Comparison of ENCODE assay signal across 8 cellular contexts in the genomic region with DNA sequence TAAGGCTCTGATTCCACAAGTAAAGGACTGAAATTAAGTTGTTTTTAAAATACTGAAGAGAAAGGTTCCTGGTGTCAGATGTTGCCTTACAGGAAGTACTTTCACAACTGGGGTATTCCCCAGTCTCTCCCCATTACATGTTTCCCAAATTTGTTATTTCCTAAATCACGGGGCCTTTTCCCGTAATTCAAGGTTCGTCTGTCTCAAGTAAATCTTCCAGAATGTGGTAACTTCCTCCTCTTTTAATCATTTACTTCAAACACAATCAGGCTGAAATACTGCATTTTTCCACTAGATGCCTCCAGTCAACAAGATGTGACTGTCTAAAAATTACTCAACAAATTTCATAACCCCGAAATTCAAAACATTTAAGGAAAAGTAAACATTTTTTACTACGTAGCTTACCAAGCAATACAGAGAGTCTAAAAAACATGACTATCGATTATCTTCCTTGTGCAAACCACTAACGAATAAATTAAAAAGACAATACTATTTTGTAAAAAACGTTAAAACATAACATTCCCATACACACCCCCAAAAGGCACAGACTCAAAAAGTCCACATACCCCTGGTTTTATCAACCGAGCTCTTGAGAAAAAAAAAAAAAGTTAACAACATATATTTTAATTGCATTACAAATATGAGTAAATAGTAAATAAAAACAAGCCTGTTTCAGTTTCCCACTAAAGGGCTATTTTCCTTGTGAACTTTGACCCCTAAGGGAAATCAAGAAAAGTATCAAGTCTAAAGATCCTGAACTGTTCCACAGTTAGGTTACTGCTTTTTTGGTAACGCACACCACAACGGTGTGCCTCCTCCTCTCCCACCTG. TPM values are rescaled to one million over a fixed set of nuclear protein-coding genes. Genes with fewer than 3 reads are reported as not detected.
DNase-seq lines count a peak whose midpoint lies in the region; ATAC-seq and TF ChIP-seq lines count a peak whose summit lies in the region.

No MANE protein-coding gene starts in this region.

- peaks cover 4% of the 10 kb centered on the region for H3K36me3 Mint-ChIP-seq in chondrocyte (ENCODE audit: low read depth)

- no peaks in the 10 kb centered on the region for H3K27me3 Mint-ChIP-seq in chondrocyte (ENCODE audit: low read depth)

- H3K4me3 ChIP-seq in Peyer's patch (peak overlapping the region; percentile 84 to 98 (median 94)), right lobe of liver (peak overlapping the region; percentile 83 to 92 (median 92))

- intact Hi-C loops in right lobe of liver (cut with DNase I): no loop called here

- H3K27me3 ChIP-seq in Peyer's patch (no peaks in the 10 kb centered on the region), right lobe of liver (no peaks in the 10 kb centered on the region)

- peaks cover 0 to 30% (median 3%) of the 10 kb centered on the region in 4 donors for H3K4me1 ChIP-seq in Peyer's patch
- H3K4me1 ChIP-seq in right lobe of liver: peaks cover 0 to 50% (median 6%) of the 10 kb centered on the region in 4 donors

- peaks cover 27% of the 10 kb centered on the region for H3K4me1 Mint-ChIP-seq in chondrocyte (ENCODE audit: low read depth)

- 1% methylated on average over 11 of the region's 11 CpGs for WGBS in right lobe of liver (ENCODE audit: insufficient coverage, low coverage, low lambda C conversion rate, missing lambda C conversion rate)

- H3K9me3 ChIP-seq in Peyer's patch (no peaks in the 10 kb centered on the region), right lobe of liver (no peaks in the 10 kb centered on the region)

- H3K36me3 ChIP-seq in Peyer's patch: peaks cover 0 to 36% (median 0%) of the 10 kb centered on the region in 3 donors
- H3K36me3 ChIP-seq in right lobe of liver: peaks cover under 1 to 32% (median 12%) of the 10 kb centered on the region in 4 donors

- DNase-seq in DMS153 treated with DMSO at 0.1 percent for 48 hours (lab: John Stamatoyannopoulos, UW; ENCODE audit: unreplicated experiment) (peak; percentile 21), DMS153 (lab: John Stamatoyannopoulos, UW) (no peak), HPDE6-E6E7 (ENCODE audit: extremely low spot score) (peak; percentile 42), Peyer's patch (no peak), chondrocyte (ENCODE audit: low spot score) (no peak), right lobe of liver (no peak)
- DNase-seq in activated CD4-positive, CD25-positive, alpha-beta regulatory T cell treated with anti-CD3 and anti-CD28 coated beads, Interleukin-2, amount 50 U/mL, for 72 hours: no peak

- H3K27ac ChIP-seq in Peyer's patch (peak overlapping the region; percentile 95 to 99 (median 98)), right lobe of liver (peak overlapping the region; percentile 98 to 99 (median 98)), temporal lobe (ENCODE audit: low read depth, low read length) (peak overlapping the region; percentile 90)

- H3K9me3 Mint-ChIP-seq in chondrocyte (ENCODE audit: low read depth): no peaks in the 10 kb centered on the region

- ATAC-seq in right lobe of liver: peak in 3 of 4 donors; percentile 10 to 49 (median 20)

- peak overlapping the region; percentile 27 for H3K27ac Mint-ChIP-seq in chondrocyte (ENCODE audit: unreplicated experiment)

- TF ChIP-seq POLR2A in Peyer's patch (IDR thresholded peaks at IDR 0.05) (peak in 1 of 2 donors; percentile 21), right lobe of liver (IDR thresholded peaks at IDR 0.05) (peak; percentile 56)

- TF ChIP-seq CTCF in Peyer's patch (IDR thresholded peaks at IDR 0.05) (peak; percentile 71 to 99 (median 98)), chondrocyte (IDR thresholded peaks at IDR 0.05) (peak; percentile 92), right lobe of liver (IDR thresholded peaks at IDR 0.05) (peak; percentile 57 to 97 (median 74))

- H3K4me3 Mint-ChIP-seq in chondrocyte (ENCODE audit: unreplicated experiment): peak overlapping the region; percentile 87

RNA-seq across cellular contexts. Expression of gene SOD2, which starts 1.7 kb away (rescaled TPM):
- total RNA-seq in Peyer's patch: 100 to 1,000 TPM in 2 of 4 donors, 10 to 100 TPM in 2; 85.0 to 156 (median 103) TPM
- total RNA-seq in chondrocyte: 57.1 to 87.3 TPM (median 61.5 TPM) in 3 replicates
- total RNA-seq in right lobe of liver: 1,000 to 10,000 TPM in 3 of 6 experiments, 100 to 1,000 TPM in 3; 606 to 3,254 (median 1,720) TPM
- total RNA-seq in temporal lobe: 35.4 TPM

RNA-seq across cellular contexts. Expression of gene WTAP, which starts 36.0 kb away (rescaled TPM):
- total RNA-seq in Peyer's patch (100 to 1,000 TPM in 1 of 4 donors, 10 to 100 TPM in 3; 65.0 to 105 (median 88.5) TPM), chondrocyte (65.0 to 72.3 TPM (median 65.9 TPM) in 3 replicates), right lobe of liver (10 to 100 TPM; 21.1 to 64.3 (median 37.6) TPM), temporal lobe (82.1 TPM)

Comparison
In these comparisons a context has a peak if more than half of its experiments do, and no peak if none do; other contexts are left out.
1. DNase-seq: peak in DMS153 treated with DMSO at 0.1 percent for 48 hours (single experiment) and HPDE6-E6E7 (single experiment); none in DMS153 (single experiment), Peyer's patch (0 of 3), chondrocyte (single experiment), right lobe of liver (0 of 3) and activated CD4-positive, CD25-positive, alpha-beta regulatory T cell treated with anti-CD3 and anti-CD28 coated beads, Interleukin-2, amount 50 U/mL, for 72 hours (single experiment).
2. Peak in every context shown above with its lines, with median percentiles within 50 percentile points of each other: H3K27ac ChIP-seq and CTCF ChIP-seq.